ENCODE assay signal across 8 cellular contexts in genomic region chrX:54043084-54043483, GRCh38. TPM values are rescaled to one million over a fixed set of nuclear protein-coding genes. Genes with fewer than 3 reads are reported as not detected.
A peak's percentile ranks its signal among the peaks of the same experiment; 100 is the strongest.
DNase-seq lines count a peak whose midpoint lies in the region; ATAC-seq and TF ChIP-seq lines count a peak whose summit lies in the region.

No MANE protein-coding gene starts in this region.

- DNase-seq in LNCaP clone FGC (ENCODE audit: low read depth): no peak
- DNase-seq in dermis blood vessel endothelial cell: peak; percentile 11
- no peak for DNase-seq in DMS53 treated with DMSO at 0.1 percent for 48 hours (lab: John Stamatoyannopoulos, UW; ENCODE audit: unreplicated experiment)
- DNase-seq in D341Med (ENCODE audit: low spot score): no peak
- no peak for DNase-seq in NCI-H524 treated with DMSO at 0.1 percent for 48 hours (lab: John Stamatoyannopoulos, UW)

- peak overlapping the region; percentile 76 for H3K4me2 ChIP-seq in BLaER1

- H3K9ac ChIP-seq in BLaER1: peak overlapping the region; percentile 93

- peak overlapping the region; percentile 95 to 99 (median 98) for H3K4me3 Mint-ChIP-seq in nephron

- peak overlapping the region; percentile 94 for H3K27ac ChIP-seq in BLaER1

- no peaks in the 10 kb centered on the region for H4K20me1 ChIP-seq in BLaER1

- TF ChIP-seq CTCF in LNCaP clone FGC (IDR thresholded peaks at IDR 0.05; ENCODE audit: control insufficient read depth, extremely low read depth, insufficient read depth) (no peak), nephron (IDR thresholded peaks at IDR 0.05; ENCODE audit: unreplicated experiment in 3 of 3) (no peak)

- peaks cover 16% of the 10 kb centered on the region for H3K4me1 ChIP-seq in BLaER1

- H3K27me3 Mint-ChIP-seq in nephron (ENCODE audit: low read depth): no peaks in the 10 kb centered on the region

- H3K36me3 Mint-ChIP-seq in nephron (ENCODE audit: low read depth): peaks cover 7% of the 10 kb centered on the region

- H3K9me3 Mint-ChIP-seq in nephron: peaks cover 9% of the 10 kb centered on the region

- peak overlapping the region; percentile 96 to 100 (median 100) for H3K27ac Mint-ChIP-seq in nephron

- no peak for ATAC-seq in HG03025 (IDR thresholded peaks at IDR 0.05; ENCODE audit: low FRiP score, unreplicated experiment)

- peaks cover 33% of the 10 kb centered on the region for H3K36me3 ChIP-seq in BLaER1

- H3K27me3 ChIP-seq in BLaER1: peaks cover 45% of the 10 kb centered on the region

- H3K9me3 ChIP-seq in BLaER1: peaks cover 10% of the 10 kb centered on the region; the same call in 1 of the 2 replicates

- peaks cover 6% of the 10 kb centered on the region for H3K4me1 Mint-ChIP-seq in nephron

- peak overlapping the region; percentile 73 for H3K4me3 ChIP-seq in BLaER1
- H3K4me3 ChIP-seq in LNCaP clone FGC (ENCODE audit: low read depth, low read length): peak overlapping the region; percentile 78

RNA-seq across cellular contexts. Expression of gene PHF8, which starts 1.2 kb away (rescaled TPM):
- total RNA-seq in dermis blood vessel endothelial cell: 35.4 and 39.7 TPM in 2 replicates
